In genomic region chr2:127887452-127888219, GRCh38 we compare ENCODE assay signal across 7 cellular contexts. TPM values are rescaled to one million over a fixed set of nuclear protein-coding genes. Genes with fewer than 3 reads are reported as not detected.
DNase-seq lines count a peak whose midpoint lies in the region; ATAC-seq and TF ChIP-seq lines count a peak whose summit lies in the region.

No MANE protein-coding gene starts in this region.

- H3K4me1 ChIP-seq in skeletal muscle tissue (ENCODE audit: control insufficient read depth in 3 of 3, insufficient read depth in 3 of 3, low read length in 3 of 3), result peaks cover 21 to 24% (median 24%) of the 10 kb centered on the region in 3 donors

- H3K4me1 Mint-ChIP-seq in WTC11, result peaks cover 33% of the 10 kb centered on the region

- H3K36me3 ChIP-seq in skeletal muscle tissue (ENCODE audit: control insufficient read depth in 3 of 3, insufficient read depth in 3 of 3, low read length in 3 of 3), result peaks cover 3 to 8% (median 7%) of the 10 kb centered on the region in 3 donors

- CTCF ChIA-PET in WTC11 (lab: Charles Lee), result no interaction called here

- no peaks in the 10 kb centered on the region for H3K27me3 ChIP-seq in skeletal muscle tissue (ENCODE audit: control insufficient read depth in 3 of 3, insufficient read depth in 3 of 3, low read length in 3 of 3)

- DNase-seq in HFF-Myc (ENCODE audit: extremely low read depth, low read depth), result no peak
- DNase-seq in WTC11 (ENCODE audit: low spot score), result no peak
- DNase-seq in fibroblast of the aortic adventitia (ENCODE audit: low read depth), result peak; percentile 36
- DNase-seq in activated CD8-positive, alpha-beta memory T cell treated with anti-CD3 and anti-CD28 coated beads for 24 hours, result no peak
- DNase-seq in stimulated activated CD4-positive, alpha-beta T cell treated with anti-CD3 and anti-CD28 coated beads, Interleukin-2, amount 100 ng/mL, for 24 hours, result no peak

- no peaks in the 10 kb centered on the region for H3K9me3 Mint-ChIP-seq in WTC11

- POLR2A ChIA-PET in WTC11 (lab: Charles Lee), result no interaction called here

- H3K27me3 Mint-ChIP-seq in WTC11 (ENCODE audit: low read depth), result no peaks in the 10 kb centered on the region

- TF ChIP-seq CTCF in HFF-Myc (IDR thresholded peaks at IDR 0.05; ENCODE audit: low read depth, low read length, missing control alignments) (no peak), WTC11 (IDR thresholded peaks at IDR 0.05) (no peak), fibroblast of the aortic adventitia (IDR thresholded peaks at IDR 0.05; ENCODE audit: insufficient read depth, low read length) (no peak)

- H3K4me3 ChIP-seq in HFF-Myc (replicated peaks; ENCODE audit: low read depth, low read length) (peak overlapping the region; percentile 52), fibroblast of the aortic adventitia (ENCODE audit: low read depth, low read length) (peak overlapping the region; percentile 55), skeletal muscle tissue (ENCODE audit: low read length in 3 of 3) (peak overlapping the region; percentile 34 to 49 (median 37))

- H3K9me3 ChIP-seq in skeletal muscle tissue (ENCODE audit: control insufficient read depth in 3 of 3, low read length in 3 of 3), result no peaks in the 10 kb centered on the region

- H3K4me3 Mint-ChIP-seq in WTC11, result peak overlapping the region; percentile 72

- H3K36me3 Mint-ChIP-seq in WTC11, result peaks cover 13% of the 10 kb centered on the region

- H3K27ac Mint-ChIP-seq in WTC11, result no peak overlapping the region; the same call in none of the 2 replicates

- H3K9ac ChIP-seq in skeletal muscle tissue (ENCODE audit: low read depth in 1 of 3, low read length in 3 of 3), result peak overlapping the region; percentile 13 to 75 (median 72)

- H3K27ac ChIP-seq in skeletal muscle tissue (ENCODE audit: low read depth, low read length), result peak overlapping the region; percentile 80

- ATAC-seq in WTC11 (no peak), GM18519 (IDR thresholded peaks at IDR 0.05; ENCODE audit: low FRiP score, unreplicated experiment) (no peak)

TF ChIP-seq in WTC11, 78 proteins besides CTCF, POLR2A, EP300 and RAD21:
- TF ChIP-seq OVOL2 (CRISPR knock-in tag; IDR thresholded peaks at IDR 0.05; ENCODE audit: borderline replicate concordance) (no peak), FOXK1 (CRISPR knock-in tag; IDR thresholded peaks at IDR 0.05) (no peak), ZNF423 (CRISPR knock-in tag; IDR thresholded peaks at IDR 0.05) (no peak), ZMAT4 (CRISPR knock-in tag; IDR thresholded peaks at IDR 0.05) (no peak), EMX1 (CRISPR knock-in tag; IDR thresholded peaks at IDR 0.05) (no peak), FOXP1 (CRISPR knock-in tag; IDR thresholded peaks at IDR 0.05; ENCODE audit: borderline replicate concordance) (no peak)
- TF ChIP-seq, protein P1, sequence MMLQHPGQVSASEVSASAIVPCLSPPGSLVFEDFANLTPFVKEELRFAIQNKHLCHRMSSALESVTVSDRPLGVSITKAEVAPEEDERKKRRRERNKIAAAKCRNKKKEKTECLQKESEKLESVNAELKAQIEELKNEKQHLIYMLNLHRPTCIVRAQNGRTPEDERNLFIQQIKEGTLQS (CRISPR knock-in tag; conservative IDR thresholded peaks at IDR 0.05), result no peak

RNA-seq across cellular contexts. Expression of gene AMMECR1L, which starts 1.9 kb away (rescaled TPM):
- total RNA-seq in WTC11 (2021), result 17.9 to 18.1 TPM (median 18.1 TPM) in 3 replicates
- total RNA-seq in fibroblast of the aortic adventitia (ENCODE audit: low replicate concordance), result 7.6 and 12.4 TPM in 2 replicates
- 9.9 TPM for total RNA-seq in skeletal muscle tissue

RNA-seq across cellular contexts. Expression of gene POLR2D, which starts 29.7 kb away (rescaled TPM):
- total RNA-seq in WTC11 (2021) (74.8 to 76.8 TPM (median 75.4 TPM) in 3 replicates), fibroblast of the aortic adventitia (ENCODE audit: low replicate concordance) (10.9 and 24.7 TPM in 2 replicates), skeletal muscle tissue (32.9 TPM)
